18 cellular contexts compared by ENCODE assay signal in the genomic region with DNA sequence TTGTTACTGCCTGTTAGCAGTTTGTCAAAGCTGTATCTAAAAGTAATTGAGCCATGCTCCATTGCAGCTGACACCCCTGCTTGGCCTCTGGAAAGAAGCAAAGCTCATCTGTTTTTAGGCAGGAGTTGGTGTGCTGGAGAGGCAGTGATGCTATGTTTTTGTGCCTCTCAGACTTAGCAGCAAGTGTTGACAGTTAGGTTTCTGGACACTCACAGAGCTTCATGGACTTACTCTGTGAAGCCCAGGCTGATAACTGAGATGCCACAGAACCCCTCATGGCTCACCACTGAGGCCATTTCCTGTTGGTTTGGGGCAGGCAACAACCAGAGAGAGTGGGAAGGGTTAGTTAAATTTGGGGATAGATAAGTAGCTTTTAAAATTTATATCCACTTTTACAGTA. TPM values are rescaled to one million over a fixed set of nuclear protein-coding genes. Genes with fewer than 3 reads are reported as not detected.
A peak's percentile ranks its signal among the peaks of the same experiment; 100 is the strongest.
DNase-seq lines count a peak whose midpoint lies in the region; ATAC-seq and TF ChIP-seq lines count a peak whose summit lies in the region.
"Had no signal": no experiment of that assay in that cellular context is flagged by ENCODE, and none has a peak within 500 bp of the region (broad histone marks: within the 10 kb centered on the region; RNA-seq: fewer than 3 reads in every experiment).

No MANE protein-coding gene starts in this region.

- H3K36me3 ChIP-seq in heart right ventricle: peaks cover 0 to 85% (median 20%) of the 10 kb centered on the region in 9 donors

- H3K4me3 Mint-ChIP-seq in T-helper 1 cell treated with Interleukin-12 subunit alpha and Interleukin-12 subunit beta and Interleukin-4 antibody, amounts not matched to agents 30 μg/mL and 1 μg/mL, for 36 hours: no peak overlapping the region
- no peak overlapping the region for H3K4me3 Mint-ChIP-seq in stimulated activated naive CD8-positive, alpha-beta T cell treated with anti-CD3 and anti-CD28 coated beads, Interleukin-15, amount 100 ng/mL, for 72 hours
- no peak overlapping the region for H3K4me3 Mint-ChIP-seq in stimulated activated effector memory CD8-positive, alpha-beta T cell treated with anti-CD3 and anti-CD28 coated beads, Interleukin-12 subunit alpha, Interleukin-12 subunit beta, amount 100 ng/mL, for 72 hours
- H3K4me3 Mint-ChIP-seq: CD8-positive, alpha-beta memory T cell had no signal

- intact Hi-C loops in heart right ventricle (cut with DNase I): loop anchor here in 1 of 10 donors (1.0 kb wide), 1 partner anchor 14 kb away; no protein-coding TSS in a partner anchor

- no peak for DNase-seq in T-helper 1 cell
- DNase-seq in stimulated activated naive CD8-positive, alpha-beta T cell treated with anti-CD3 and anti-CD28 coated beads, Interleukin-15, amount 100 ng/mL, for 72 hours: no peak
- DNase-seq in stimulated activated naive CD8-positive, alpha-beta T cell treated with anti-CD3 and anti-CD28 coated beads, Interleukin-15, Interleukin-2, amounts not matched to agents 100 U/mL and 50 U/mL, for 24 hours: no peak
- peak in 1 of 2 donors; percentile 44 for DNase-seq in heart right ventricle
- no peak for DNase-seq in stimulated activated effector memory CD8-positive, alpha-beta T cell treated with anti-CD3 and anti-CD28 coated beads, Interleukin-12 subunit alpha, Interleukin-12 subunit beta, amount 100 ng/mL, for 72 hours (ENCODE audit: low spot score in 2 of 2)
- DNase-seq in NCI-H187 treated with DMSO at 0.1 percent for 48 hours (lab: John Stamatoyannopoulos, UW): no peak
- DNase-seq: CD8-positive, alpha-beta memory T cell; DND-41; MG63; NCI-H1105 treated with DMSO at 0.1 percent for 48 hours; NCI-H510A; NCI-H82 had no signal

- H3K4me1 ChIP-seq in heart right ventricle: peaks cover 0 to 10% (median 0%) of the 10 kb centered on the region in 9 donors
- H3K4me1 ChIP-seq: BLaER1 had no signal

- H3K9me3 Mint-ChIP-seq in T-helper 1 cell treated with Interleukin-12 subunit alpha and Interleukin-12 subunit beta and Interleukin-4 antibody, amounts not matched to agents 30 μg/mL and 1 μg/mL, for 36 hours: peaks cover 14% of the 10 kb centered on the region
- H3K9me3 Mint-ChIP-seq in stimulated activated naive CD8-positive, alpha-beta T cell treated with anti-CD3 and anti-CD28 coated beads, Interleukin-15, amount 100 ng/mL, for 72 hours: peaks cover 0 to 6% of the 10 kb centered on the region in 2 donors
- H3K9me3 Mint-ChIP-seq in stimulated activated effector memory CD8-positive, alpha-beta T cell treated with anti-CD3 and anti-CD28 coated beads, Interleukin-12 subunit alpha, Interleukin-12 subunit beta, amount 100 ng/mL, for 72 hours: no peaks in the 10 kb centered on the region
- H3K9me3 Mint-ChIP-seq: CD8-positive, alpha-beta memory T cell had no signal

- H3K9me3 ChIP-seq in heart right ventricle: no peaks in the 10 kb centered on the region
- H3K9me3 ChIP-seq: BLaER1, MG63 had no signal

- peaks cover 24% of the 10 kb centered on the region for H3K4me1 Mint-ChIP-seq in T-helper 1 cell treated with Interleukin-12 subunit alpha and Interleukin-12 subunit beta and Interleukin-4 antibody, amounts not matched to agents 30 μg/mL and 1 μg/mL, for 36 hours (ENCODE audit: low read depth)
- H3K4me1 Mint-ChIP-seq in stimulated activated naive CD8-positive, alpha-beta T cell treated with anti-CD3 and anti-CD28 coated beads, Interleukin-15, amount 100 ng/mL, for 72 hours: peaks cover 50% of the 10 kb centered on the region
- H3K4me1 Mint-ChIP-seq in stimulated activated effector memory CD8-positive, alpha-beta T cell treated with anti-CD3 and anti-CD28 coated beads, Interleukin-12 subunit alpha, Interleukin-12 subunit beta, amount 100 ng/mL, for 72 hours: peaks cover 18% of the 10 kb centered on the region

- peak overlapping the region in 3 of 10 donors; percentile 0 to 27 (median 11) for H3K27ac ChIP-seq in heart right ventricle
- H3K27ac ChIP-seq: 22Rv1, BLaER1, KMS-11 had no signal

- peaks cover 70% of the 10 kb centered on the region for H3K36me3 Mint-ChIP-seq in T-helper 1 cell treated with Interleukin-12 subunit alpha and Interleukin-12 subunit beta and Interleukin-4 antibody, amounts not matched to agents 30 μg/mL and 1 μg/mL, for 36 hours (ENCODE audit: low read depth)
- peaks cover 95% of the 10 kb centered on the region for H3K36me3 Mint-ChIP-seq in stimulated activated effector memory CD8-positive, alpha-beta T cell treated with anti-CD3 and anti-CD28 coated beads, Interleukin-12 subunit alpha, Interleukin-12 subunit beta, amount 100 ng/mL, for 72 hours

- ATAC-seq in stimulated activated naive CD8-positive, alpha-beta T cell treated with anti-CD3 and anti-CD28 coated beads, Interleukin-15, amount 100 ng/mL, for 72 hours: peak; percentile 59
- ATAC-seq in stimulated activated naive CD8-positive, alpha-beta T cell treated with anti-CD3 and anti-CD28 coated beads, Interleukin-15, Interleukin-2, amounts not matched to agents 100 U/mL and 50 U/mL, for 24 hours: no peak
- ATAC-seq in heart right ventricle: peak; percentile 61 to 98 (median 88)
- ATAC-seq in stimulated activated effector memory CD8-positive, alpha-beta T cell treated with anti-CD3 and anti-CD28 coated beads, Interleukin-12 subunit alpha, Interleukin-12 subunit beta, amount 100 ng/mL, for 72 hours: no peak
- no peak for ATAC-seq in HG02759 (IDR thresholded peaks at IDR 0.05; ENCODE audit: unreplicated experiment)
- ATAC-seq: HepG2 had no signal

- no peaks in the 10 kb centered on the region for H3K27me3 Mint-ChIP-seq in T-helper 1 cell treated with Interleukin-12 subunit alpha and Interleukin-12 subunit beta and Interleukin-4 antibody, amounts not matched to agents 30 μg/mL and 1 μg/mL, for 36 hours (ENCODE audit: low read depth)
- H3K27me3 Mint-ChIP-seq in stimulated activated naive CD8-positive, alpha-beta T cell treated with anti-CD3 and anti-CD28 coated beads, Interleukin-15, amount 100 ng/mL, for 72 hours: no peaks in the 10 kb centered on the region
- H3K27me3 Mint-ChIP-seq: CD8-positive, alpha-beta memory T cell had no signal

- peak overlapping the region; percentile 72 for H3K27ac Mint-ChIP-seq in T-helper 1 cell treated with Interleukin-12 subunit alpha and Interleukin-12 subunit beta and Interleukin-4 antibody, amounts not matched to agents 30 μg/mL and 1 μg/mL, for 36 hours
- H3K27ac Mint-ChIP-seq in stimulated activated naive CD8-positive, alpha-beta T cell treated with anti-CD3 and anti-CD28 coated beads, Interleukin-15, amount 100 ng/mL, for 72 hours: no peak overlapping the region
- peak overlapping the region; percentile 8 for H3K27ac Mint-ChIP-seq in stimulated activated effector memory CD8-positive, alpha-beta T cell treated with anti-CD3 and anti-CD28 coated beads, Interleukin-12 subunit alpha, Interleukin-12 subunit beta, amount 100 ng/mL, for 72 hours

- H3K4me3 ChIP-seq in heart right ventricle: no peak overlapping the region
- H3K4me3 ChIP-seq: BLaER1, MG63 had no signal

- no peaks in the 10 kb centered on the region for H3K27me3 ChIP-seq in heart right ventricle
- H3K27me3 ChIP-seq: BLaER1, MG63 had no signal

- no peak for TF ChIP-seq CTCF in heart right ventricle (IDR thresholded peaks at IDR 0.05)

RNA-seq across cellular contexts. Expression of gene BTAF1, which starts 59.8 kb away (rescaled TPM):
- 10 to 100 TPM; 10.9 to 14.7 (median 12.4) TPM for total RNA-seq in heart right ventricle
- polyA plus RNA-seq in heart right ventricle: 1 to 10 TPM; 4.3 to 8.5 TPM

Comparison
In these comparisons a context has a peak if more than half of its experiments do, and no peak if none do; other contexts are left out.
1. ATAC-seq: peak in stimulated activated naive CD8-positive, alpha-beta T cell treated with anti-CD3 and anti-CD28 coated beads, Interleukin-15, amount 100 ng/mL, for 72 hours (single experiment) and heart right ventricle (8 of 8); none in stimulated activated naive CD8-positive, alpha-beta T cell treated with anti-CD3 and anti-CD28 coated beads, Interleukin-15, Interleukin-2, amounts not matched to agents 100 U/mL and 50 U/mL, for 24 hours (single experiment), stimulated activated effector memory CD8-positive, alpha-beta T cell treated with anti-CD3 and anti-CD28 coated beads, Interleukin-12 subunit alpha, Interleukin-12 subunit beta, amount 100 ng/mL, for 72 hours (single experiment) and HG02759 (single experiment).
2. H3K27ac Mint-ChIP-seq: peak in T-helper 1 cell treated with Interleukin-12 subunit alpha and Interleukin-12 subunit beta and Interleukin-4 antibody, amounts not matched to agents 30 μg/mL and 1 μg/mL, for 36 hours (single experiment) and stimulated activated effector memory CD8-positive, alpha-beta T cell treated with anti-CD3 and anti-CD28 coated beads, Interleukin-12 subunit alpha, Interleukin-12 subunit beta, amount 100 ng/mL, for 72 hours (single experiment); none in stimulated activated naive CD8-positive, alpha-beta T cell treated with anti-CD3 and anti-CD28 coated beads, Interleukin-15, amount 100 ng/mL, for 72 hours (0 of 2).